ENCODE assay signal across 30 cellular contexts in genomic region chr1:145806844-145807243, GRCh38.
"Had no signal": no experiment of that assay in that cellular context is flagged by ENCODE, and none has a peak within 500 bp of the region (broad histone marks: within the 10 kb centered on the region; RNA-seq: fewer than 3 reads in every experiment).

No MANE protein-coding gene starts in this region.

- H3K4me3 ChIP-seq: adrenal gland, body of pancreas, esophagus muscularis mucosa had no signal

- DNase-seq: activated B cell treated with CpG ODN at 0.5 μM for 24 hours; activated CD4-positive, alpha-beta memory T cell treated with anti-CD3 and anti-CD28 coated beads, Interleukin-2, amount 10 ng/mL, durations not matched to agents 7 days and 5 days; activated CD4-positive, alpha-beta T cell treated with anti-CD3 and anti-CD28 coated beads for 48 hours; activated CD8-positive, alpha-beta memory T cell treated with anti-CD3 and anti-CD28 coated beads, Interleukin-2, amount 50 U/mL, for 48 hours; activated naive CD4-positive, alpha-beta T cell treated with anti-CD3 and anti-CD28 coated beads for 36 hours; activated naive CD8-positive, alpha-beta T cell treated with anti-CD3 and anti-CD28 coated beads for 36 hours; activated naive CD8-positive, alpha-beta T cell treated with anti-CD3 and anti-CD28 coated beads, Interleukin-2, amount 50 U/mL, for 24 hours; activated T-cell treated with anti-CD3 and anti-CD28 coated beads for 4 hours; activated T-cell treated with anti-CD3 and anti-CD28 coated beads, Interleukin-2, amount 50 U/mL, for 24 hours; activated T-cell treated with anti-CD3 and anti-CD28 coated beads, Interleukin-2, amount 50 U/mL, for 72 hours; adrenal gland; amygdala; aorta; body of pancreas; caudate nucleus; cortex of kidney; dermis blood vessel endothelial cell; effector CD4-positive, alpha-beta T cell; effector memory CD8-positive, alpha-beta T cell; erythroblast; foreskin keratinocyte; head of caudate nucleus; T-helper 1 cell; T-helper 17 cell; T1000; WERI-Rb-1 had no signal

- H3K27ac Mint-ChIP-seq: activated B cell treated with CpG ODN at 0.5 μM for 24 hours; activated CD4-positive, alpha-beta memory T cell treated with anti-CD3 and anti-CD28 coated beads, Interleukin-2, amount 10 ng/mL, durations not matched to agents 7 days and 5 days; activated naive CD4-positive, alpha-beta T cell treated with anti-CD3 and anti-CD28 coated beads for 36 hours; activated naive CD4-positive, alpha-beta T cell treated with anti-CD3 and anti-CD28 coated beads, Interleukin-2, amount 50 U/mL, for 24 hours; activated naive CD8-positive, alpha-beta T cell treated with anti-CD3 and anti-CD28 coated beads for 36 hours; activated naive CD8-positive, alpha-beta T cell treated with anti-CD3 and anti-CD28 coated beads, Interleukin-2, amount 50 U/mL, for 24 hours; activated T-cell treated with anti-CD3 and anti-CD28 coated beads, Interleukin-2, amount 50 U/mL, for 24 hours; activated T-cell treated with anti-CD3 and anti-CD28 coated beads, Interleukin-2, amount 50 U/mL, for 72 hours; effector memory CD8-positive, alpha-beta T cell; T-helper 17 cell; T-helper 2 cell treated with Interferon-gamma antibody and Interleukin-4, amounts not matched to agents 5 μg/mL and 100 μg/mL, for 36 hours had no signal

- ATAC-seq: activated CD4-positive, CD25-positive, alpha-beta regulatory T cell treated with anti-CD3 and anti-CD28 coated beads, Interleukin-2, amount 50 U/mL, for 24 hours; activated naive CD8-positive, alpha-beta T cell treated with anti-CD3 and anti-CD28 coated beads, Interleukin-2, amount 50 U/mL, for 24 hours; activated T-cell treated with anti-CD3 and anti-CD28 coated beads, Interleukin-2, amount 50 U/mL, for 72 hours; body of pancreas; effector memory CD8-positive, alpha-beta T cell; foreskin keratinocyte; T-helper 17 cell had no signal

- H3K36me3 ChIP-seq: adrenal gland, esophagus muscularis mucosa, WERI-Rb-1 had no signal

- H3K27ac ChIP-seq: adrenal gland, body of pancreas, esophagus muscularis mucosa, foreskin keratinocyte, WERI-Rb-1 had no signal

- H3K9me3 Mint-ChIP-seq: activated B cell treated with CpG ODN at 0.5 μM for 24 hours; activated CD4-positive, alpha-beta memory T cell treated with anti-CD3 and anti-CD28 coated beads, Interleukin-2, amount 10 ng/mL, durations not matched to agents 7 days and 5 days; activated naive CD4-positive, alpha-beta T cell treated with anti-CD3 and anti-CD28 coated beads for 36 hours; activated naive CD4-positive, alpha-beta T cell treated with anti-CD3 and anti-CD28 coated beads, Interleukin-2, amount 50 U/mL, for 24 hours; activated naive CD8-positive, alpha-beta T cell treated with anti-CD3 and anti-CD28 coated beads for 36 hours; activated naive CD8-positive, alpha-beta T cell treated with anti-CD3 and anti-CD28 coated beads, Interleukin-2, amount 50 U/mL, for 24 hours; activated T-cell treated with anti-CD3 and anti-CD28 coated beads, Interleukin-2, amount 50 U/mL, for 24 hours; activated T-cell treated with anti-CD3 and anti-CD28 coated beads, Interleukin-2, amount 50 U/mL, for 72 hours; effector memory CD8-positive, alpha-beta T cell; T-helper 2 cell treated with Interferon-gamma antibody and Interleukin-4, amounts not matched to agents 5 μg/mL and 100 μg/mL, for 36 hours had no signal

- H3K9me3 ChIP-seq: adrenal gland, body of pancreas, esophagus muscularis mucosa had no signal

- H3K27me3 ChIP-seq: adrenal gland, body of pancreas, esophagus muscularis mucosa, foreskin keratinocyte had no signal

- H3K4me3 Mint-ChIP-seq: activated B cell treated with CpG ODN at 0.5 μM for 24 hours; activated CD4-positive, alpha-beta memory T cell treated with anti-CD3 and anti-CD28 coated beads, Interleukin-2, amount 10 ng/mL, durations not matched to agents 7 days and 5 days; activated naive CD4-positive, alpha-beta T cell treated with anti-CD3 and anti-CD28 coated beads for 36 hours; activated naive CD4-positive, alpha-beta T cell treated with anti-CD3 and anti-CD28 coated beads, Interleukin-2, amount 50 U/mL, for 24 hours; activated naive CD8-positive, alpha-beta T cell treated with anti-CD3 and anti-CD28 coated beads for 36 hours; activated naive CD8-positive, alpha-beta T cell treated with anti-CD3 and anti-CD28 coated beads, Interleukin-2, amount 50 U/mL, for 24 hours; activated T-cell treated with anti-CD3 and anti-CD28 coated beads, Interleukin-2, amount 50 U/mL, for 24 hours; activated T-cell treated with anti-CD3 and anti-CD28 coated beads, Interleukin-2, amount 50 U/mL, for 72 hours; effector memory CD8-positive, alpha-beta T cell; T-helper 17 cell; T-helper 2 cell treated with Interferon-gamma antibody and Interleukin-4, amounts not matched to agents 5 μg/mL and 100 μg/mL, for 36 hours had no signal

- H3K27me3 Mint-ChIP-seq: activated B cell treated with CpG ODN at 0.5 μM for 24 hours; activated CD4-positive, alpha-beta memory T cell treated with anti-CD3 and anti-CD28 coated beads, Interleukin-2, amount 10 ng/mL, durations not matched to agents 7 days and 5 days; activated naive CD4-positive, alpha-beta T cell treated with anti-CD3 and anti-CD28 coated beads, Interleukin-2, amount 50 U/mL, for 24 hours; activated naive CD8-positive, alpha-beta T cell treated with anti-CD3 and anti-CD28 coated beads for 36 hours; activated naive CD8-positive, alpha-beta T cell treated with anti-CD3 and anti-CD28 coated beads, Interleukin-2, amount 50 U/mL, for 24 hours; activated T-cell treated with anti-CD3 and anti-CD28 coated beads, Interleukin-2, amount 50 U/mL, for 24 hours; effector memory CD8-positive, alpha-beta T cell; T-helper 17 cell had no signal
